In genomic region chr4:43843501-43843900, GRCh38 we compare ENCODE assay signal across 19 cellular contexts.
DNase-seq lines count a peak whose midpoint lies in the region; ATAC-seq and TF ChIP-seq lines count a peak whose summit lies in the region.
"Had no signal": no experiment of that assay in that cellular context is flagged by ENCODE, and none has a peak within 500 bp of the region (broad histone marks: within the 10 kb centered on the region; RNA-seq: fewer than 3 reads in every experiment).

No MANE protein-coding gene starts in this region.

- no peaks in the 10 kb centered on the region for H3K79me1 ChIP-seq in IMR-90 (ENCODE audit: low read depth in 1 of 2, low read length in 2 of 2)

- no peak for TF ChIP-seq RAD21 in IMR-90 (IDR thresholded peaks at IDR 0.05; ENCODE audit: low read length)

- no CpG with 5 or more reads among the region's 1 CpG for WGBS in IMR-90 (ENCODE audit: extremely low coverage in 2 of 2, insufficient read length in 1 of 2), 2 experiments

- no peaks in the 10 kb centered on the region for H3K9me1 ChIP-seq in IMR-90 (ENCODE audit: insufficient read depth, low read length)

- H3K9me3 Mint-ChIP-seq in stimulated activated naive CD8-positive, alpha-beta T cell treated with anti-CD3 and anti-CD28 coated beads, Interleukin-15, amount 100 ng/mL, for 72 hours, result peaks cover 5 to 14% of the 10 kb centered on the region in 2 donors

- 0 out of 2 replicates have a peak, but pooled peaks cover 3% of the 10 kb centered on the region for H3K9me3 ChIP-seq in IMR-90 (ENCODE audit: control insufficient read depth, insufficient read depth, low read length)
- H3K9me3 ChIP-seq: pancreas had no signal

- H3K4me3 Mint-ChIP-seq in stimulated activated naive CD8-positive, alpha-beta T cell treated with anti-CD3 and anti-CD28 coated beads, Interleukin-15, amount 100 ng/mL, for 72 hours, result no peak overlapping the region
- H3K4me3 Mint-ChIP-seq: activated T-cell treated with anti-CD3 and anti-CD28 coated beads, Interleukin-2, amount 50 U/mL, for 4 hours; stimulated activated naive CD8-positive, alpha-beta T cell treated with anti-CD3 and anti-CD28 coated beads, Interleukin-15, Interleukin-2, amounts not matched to agents 100 ng/mL and 50 ng/mL, for 24 hours had no signal

- H3K23ac ChIP-seq in IMR-90 (ENCODE audit: low read depth, low read length), result no peak overlapping the region

- H3K56ac ChIP-seq in IMR-90 (ENCODE audit: extremely low read depth, insufficient read depth, low read length), result no peak overlapping the region

- dilution Hi-C loops in IMR-90 (cut with HindIII; ENCODE audit: low sequenced_read_pairs, unreplicated experiment), result no loop called here

- no peaks in the 10 kb centered on the region for H4K20me1 ChIP-seq in IMR-90 (ENCODE audit: insufficient read depth, low read length)

- H3K27me3 Mint-ChIP-seq in stimulated activated naive CD8-positive, alpha-beta T cell treated with anti-CD3 and anti-CD28 coated beads, Interleukin-15, amount 100 ng/mL, for 72 hours, result no peaks in the 10 kb centered on the region
- H3K27me3 Mint-ChIP-seq: stimulated activated naive CD8-positive, alpha-beta T cell treated with anti-CD3 and anti-CD28 coated beads, Interleukin-15, Interleukin-2, amounts not matched to agents 100 ng/mL and 50 ng/mL, for 24 hours had no signal

- no peak overlapping the region for H2BK120ac ChIP-seq in IMR-90 (ENCODE audit: low read depth, low read length)

- in situ Hi-C loops in IMR-90 (cut with MboI; ENCODE audit: low sequenced_read_pairs), result no loop called here

- no peak overlapping the region for H2BK15ac ChIP-seq in IMR-90 (ENCODE audit: low read depth, low read length)

- no peak overlapping the region for H4K8ac ChIP-seq in IMR-90 (ENCODE audit: low read depth in 2 of 2, low read length in 2 of 2)

- H3K4me2 ChIP-seq in IMR-90 (ENCODE audit: low read depth, low read length), result no peak overlapping the region
- H3K4me2 ChIP-seq: KMS-11 had no signal

- H3K4me3 ChIP-seq in IMR-90 (ENCODE audit: insufficient read depth, low read depth, low read length), result no peak overlapping the region
- H3K4me3 ChIP-seq: pancreas had no signal

- H3K14ac ChIP-seq in IMR-90 (replicated peaks; ENCODE audit: low read depth, low read length), result no peak overlapping the region

- no peak overlapping the region for H2AK5ac ChIP-seq in IMR-90 (ENCODE audit: low read depth, low read length)

- no peak overlapping the region for H3K4ac ChIP-seq in IMR-90 (ENCODE audit: low read depth, low read length)

- H3K9ac ChIP-seq in IMR-90 (ENCODE audit: low read depth, low read length), result no peak overlapping the region
- H3K9ac ChIP-seq: KMS-11 had no signal

- no peak overlapping the region for H4K5ac ChIP-seq in IMR-90 (ENCODE audit: low read depth, low read length)

- DNase-seq in IMR-90, result peak; percentile 1
- peak; percentile 53 for DNase-seq in astrocyte of the hippocampus (ENCODE audit: low read depth, low spot score)
- DNase-seq in left kidney (ENCODE audit: low read depth, low spot score), result peak; percentile 11
- DNase-seq in NCI-H2081 treated with DMSO at 0.1 percent for 48 hours (lab: John Stamatoyannopoulos, UW), result no peak
- DNase-seq in stimulated activated naive CD8-positive, alpha-beta T cell treated with anti-CD3 and anti-CD28 coated beads, Interleukin-15, amount 100 ng/mL, for 72 hours, result no peak
- no peak for DNase-seq in SIG-M5 treated with dmso at 0.1 percent for 504 hours (lab: John Stamatoyannopoulos, UW; ENCODE audit: unreplicated experiment)
- DNase-seq in globus pallidus (ENCODE audit: low spot score), result no peak
- DNase-seq: activated CD4-positive, alpha-beta T cell treated with anti-CD3 and anti-CD28 coated beads, Interleukin-2, amount 50 U/mL, for 48 hours; activated T-cell treated with anti-CD3 and anti-CD28 coated beads, Interleukin-2, amount 50 U/mL, for 4 hours; Calu3; glutamatergic neuron; kidney; NCI-H1417 treated with DMSO at 0.1 percent for 48 hours; pancreas; SHP77; T-helper 9 cell had no signal

- no TSS peak for BruUV-seq in IMR-90 (replicated peaks; lab: Mats Ljungman, UMichigan)

- no peak overlapping the region for H2BK5ac ChIP-seq in IMR-90 (ENCODE audit: low read depth, low read length, poor library complexity, severe bottlenecking)

- H3K4me1 Mint-ChIP-seq in stimulated activated naive CD8-positive, alpha-beta T cell treated with anti-CD3 and anti-CD28 coated beads, Interleukin-15, amount 100 ng/mL, for 72 hours, result no peaks in the 10 kb centered on the region

- no peak overlapping the region for H2AK9ac ChIP-seq in IMR-90 (replicated peaks; ENCODE audit: low read depth, low read length, poor library complexity)

- H4K91ac ChIP-seq in IMR-90 (ENCODE audit: insufficient read depth, low read depth, low read length), result no peak overlapping the region

- H3K4me1 ChIP-seq in IMR-90 (ENCODE audit: control insufficient read depth, insufficient read depth, low read length), result no peaks in the 10 kb centered on the region
- H3K4me1 ChIP-seq: pancreas had no signal

- no peak overlapping the region for H2BK20ac ChIP-seq in IMR-90 (ENCODE audit: low read depth, low read length)

- POLR2A ChIA-PET in IMR-90 (lab: Charles Lee; ENCODE audit: unreplicated experiment), result no interaction called here

- no peak overlapping the region for H3K27ac Mint-ChIP-seq in stimulated activated naive CD8-positive, alpha-beta T cell treated with anti-CD3 and anti-CD28 coated beads, Interleukin-15, amount 100 ng/mL, for 72 hours
- H3K27ac Mint-ChIP-seq: stimulated activated naive CD8-positive, alpha-beta T cell treated with anti-CD3 and anti-CD28 coated beads, Interleukin-15, Interleukin-2, amounts not matched to agents 100 ng/mL and 50 ng/mL, for 24 hours had no signal

- ATAC-seq in IMR-90 (ENCODE audit: low read depth), result no peak
- no peak for ATAC-seq in stimulated activated naive CD8-positive, alpha-beta T cell treated with anti-CD3 and anti-CD28 coated beads, Interleukin-15, amount 100 ng/mL, for 72 hours
- ATAC-seq: activated T-cell treated with anti-CD3 and anti-CD28 coated beads, Interleukin-2, amount 50 U/mL, for 4 hours; pancreas had no signal

- H3K27ac ChIP-seq in C4-2B, result no peak overlapping the region
- no peak overlapping the region for H3K27ac ChIP-seq in IMR-90 (ENCODE audit: insufficient read depth, low read length)
- H3K27ac ChIP-seq: KMS-11, pancreas had no signal

- CTCF ChIA-PET in IMR-90 (lab: Yijun Ruan, JAX), result no interaction called here

- TF ChIP-seq POLR2A in IMR-90 (IDR thresholded peaks at IDR 0.05; ENCODE audit: low read depth, low read length), result no peak

- intact Hi-C loops in IMR-90 (cut with micrococcal nuclease), result no loop called here

- H2AFZ ChIP-seq in IMR-90 (replicated peaks; ENCODE audit: low read length, poor library complexity), result no peak overlapping the region

- H3K27me3 ChIP-seq in IMR-90 (ENCODE audit: control insufficient read depth, insufficient read depth, low read length), result no peaks in the 10 kb centered on the region
- H3K27me3 ChIP-seq: pancreas had no signal

- no peaks in the 10 kb centered on the region for H3K36me3 ChIP-seq in IMR-90 (ENCODE audit: control insufficient read depth, insufficient read depth, low read length)
- H3K36me3 ChIP-seq: pancreas had no signal

- H3K18ac ChIP-seq in IMR-90 (ENCODE audit: low read depth, low read length), result no peak overlapping the region

- TF ChIP-seq CTCF in C4-2B (conservative IDR thresholded peaks at IDR 0.05) (peak; percentile 31), IMR-90 (conservative IDR thresholded peaks at IDR 0.05; ENCODE audit: low read depth, low read length) (0 out of 2 replicates have a peak, but pooled peaks have one; percentile 19)

TF ChIP-seq in IMR-90, 13 proteins besides CTCF, POLR2A, EP300 and RAD21:
- TF ChIP-seq MAZ (IDR thresholded peaks at IDR 0.05; ENCODE audit: borderline replicate concordance, low read depth, low read length), result no peak
- TF ChIP-seq SMC3 (IDR thresholded peaks at IDR 0.05; ENCODE audit: low read depth, low read length), result no peak
- no peak for TF ChIP-seq USF2 (IDR thresholded peaks at IDR 0.05; ENCODE audit: low read depth, low read length)
- no peak for TF ChIP-seq RCOR1 (IDR thresholded peaks at IDR 0.05; ENCODE audit: insufficient replicate concordance, low read length)
- no peak for TF ChIP-seq BHLHE40 (IDR thresholded peaks at IDR 0.05; ENCODE audit: low read depth, low read length)
- TF ChIP-seq ELK1 (IDR thresholded peaks at IDR 0.05; ENCODE audit: borderline replicate concordance, low read depth, low read length), result no peak
- no peak for TF ChIP-seq RFX5 (IDR thresholded peaks at IDR 0.05; ENCODE audit: low read depth, low read length)
- no peak for TF ChIP-seq MAFK (IDR thresholded peaks at IDR 0.05; ENCODE audit: low read depth, low read length)
- TF ChIP-seq CEBPB (IDR thresholded peaks at IDR 0.05; ENCODE audit: low read depth, low read length), result no peak
- no peak for TF ChIP-seq FOS (IDR thresholded peaks at IDR 0.05; ENCODE audit: low read depth, low read length)
- no peak for TF ChIP-seq CHD1 (IDR thresholded peaks at IDR 0.05; ENCODE audit: low read depth, low read length)
- no peak for TF ChIP-seq MXI1 (IDR thresholded peaks at IDR 0.05; ENCODE audit: borderline replicate concordance, low read depth, low read length)

Comparison
In these comparisons a context has a peak if more than half of its experiments do, and no peak if none do; other contexts are left out.
1. DNase-seq: peak in IMR-90 (single experiment), astrocyte of the hippocampus (single experiment) and left kidney (single experiment); none in NCI-H2081 treated with DMSO at 0.1 percent for 48 hours (single experiment), stimulated activated naive CD8-positive, alpha-beta T cell treated with anti-CD3 and anti-CD28 coated beads, Interleukin-15, amount 100 ng/mL, for 72 hours (0 of 2), SIG-M5 treated with dmso at 0.1 percent for 504 hours (single experiment) and globus pallidus (single experiment).